Comparison of ENCODE assay signal across 1 cellular context in the genomic region with DNA sequence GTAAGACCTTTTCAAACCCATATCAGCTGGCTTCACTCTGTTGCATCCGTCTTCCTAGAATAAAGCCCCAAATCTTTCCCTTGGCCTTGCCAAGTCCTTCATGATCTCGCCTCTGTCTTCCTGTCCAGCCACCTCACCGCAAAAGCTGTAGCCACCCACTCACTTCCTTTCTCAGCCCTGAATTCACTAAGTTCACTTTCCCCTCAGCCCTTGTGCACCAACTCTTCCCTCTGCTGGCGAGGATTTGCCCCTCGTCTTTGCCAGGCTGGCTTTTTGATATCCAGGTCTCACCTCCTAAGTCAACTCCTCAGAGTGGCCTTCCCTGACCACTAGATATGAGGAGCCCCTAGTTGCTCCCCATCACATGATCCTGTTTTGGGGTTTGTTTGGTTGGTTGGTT.
TF ChIP-seq lines count a peak whose summit lies in the region.

No MANE protein-coding gene starts in this region.

TF ChIP-seq in GM12878, 131 proteins besides CTCF, POLR2A, EP300 and RAD21:
- TF ChIP-seq MEF2A (IDR thresholded peaks at IDR 0.05; ENCODE audit: insufficient read depth, low read depth, low read length) = no peak
- TF ChIP-seq NR2F1 (conservative IDR thresholded peaks at IDR 0.05) = 0 out of 2 replicates have a peak, but pooled peaks have one; percentile 18
- TF ChIP-seq GATAD2B (conservative IDR thresholded peaks at IDR 0.05; ENCODE audit: low read depth) = 0 out of 2 replicates have a peak, but pooled peaks have one; percentile 31
- TF ChIP-seq BMI1 (IDR thresholded peaks at IDR 0.05; ENCODE audit: borderline replicate concordance) = 0 out of 2 replicates have a peak, but pooled peaks have one; percentile 2
- TF ChIP-seq, protein P1, sequence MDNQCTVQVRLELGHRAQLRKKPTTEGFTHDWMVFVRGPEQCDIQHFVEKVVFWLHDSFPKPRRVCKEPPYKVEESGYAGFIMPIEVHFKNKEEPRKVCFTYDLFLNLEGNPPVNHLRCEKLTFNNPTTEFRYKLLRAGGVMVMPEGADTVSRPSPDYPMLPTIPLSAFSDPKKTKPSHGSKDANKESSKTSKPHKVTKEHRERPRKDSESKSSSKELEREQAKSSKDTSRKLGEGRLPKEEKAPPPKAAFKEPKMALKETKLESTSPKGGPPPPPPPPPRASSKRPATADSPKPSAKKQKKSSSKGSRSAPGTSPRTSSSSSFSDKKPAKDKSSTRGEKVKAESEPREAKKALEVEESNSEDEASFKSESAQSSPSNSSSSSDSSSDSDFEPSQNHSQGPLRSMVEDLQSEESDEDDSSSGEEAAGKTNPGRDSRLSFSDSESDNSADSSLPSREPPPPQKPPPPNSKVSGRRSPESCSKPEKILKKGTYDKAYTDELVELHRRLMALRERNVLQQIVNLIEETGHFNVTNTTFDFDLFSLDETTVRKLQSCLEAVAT (IDR thresholded peaks at IDR 0.05) = peak; percentile 59; the same call in 1 of the 2 replicates
- TF ChIP-seq RUNX3 (IDR thresholded peaks at IDR 0.05; ENCODE audit: low read length) = peak; percentile 95
- TF ChIP-seq BCL11A (IDR thresholded peaks at IDR 0.05; ENCODE audit: low read depth, low read length) = peak; percentile 45; the same call in 1 of the 2 replicates
- peak; percentile 45; the same call in 1 of the 2 replicates for TF ChIP-seq NBN (IDR thresholded peaks at IDR 0.05)
- 0 out of 2 replicates have a peak, but pooled peaks have one; percentile 29 for TF ChIP-seq IRF4 (IDR thresholded peaks at IDR 0.05; ENCODE audit: low read depth, low read length)
- TF ChIP-seq DPF2 (IDR thresholded peaks at IDR 0.05) = 0 out of 2 replicates have a peak, but pooled peaks have one; percentile 56
- peak; percentile 56; the same call in 1 of the 2 replicates for TF ChIP-seq SPI1 (IDR thresholded peaks at IDR 0.05; ENCODE audit: borderline replicate concordance, insufficient read depth, low read depth, low read length)
- peak; percentile 88 for TF ChIP-seq IKZF1 (conservative IDR thresholded peaks at IDR 0.05)
- TF ChIP-seq, protein P2, sequence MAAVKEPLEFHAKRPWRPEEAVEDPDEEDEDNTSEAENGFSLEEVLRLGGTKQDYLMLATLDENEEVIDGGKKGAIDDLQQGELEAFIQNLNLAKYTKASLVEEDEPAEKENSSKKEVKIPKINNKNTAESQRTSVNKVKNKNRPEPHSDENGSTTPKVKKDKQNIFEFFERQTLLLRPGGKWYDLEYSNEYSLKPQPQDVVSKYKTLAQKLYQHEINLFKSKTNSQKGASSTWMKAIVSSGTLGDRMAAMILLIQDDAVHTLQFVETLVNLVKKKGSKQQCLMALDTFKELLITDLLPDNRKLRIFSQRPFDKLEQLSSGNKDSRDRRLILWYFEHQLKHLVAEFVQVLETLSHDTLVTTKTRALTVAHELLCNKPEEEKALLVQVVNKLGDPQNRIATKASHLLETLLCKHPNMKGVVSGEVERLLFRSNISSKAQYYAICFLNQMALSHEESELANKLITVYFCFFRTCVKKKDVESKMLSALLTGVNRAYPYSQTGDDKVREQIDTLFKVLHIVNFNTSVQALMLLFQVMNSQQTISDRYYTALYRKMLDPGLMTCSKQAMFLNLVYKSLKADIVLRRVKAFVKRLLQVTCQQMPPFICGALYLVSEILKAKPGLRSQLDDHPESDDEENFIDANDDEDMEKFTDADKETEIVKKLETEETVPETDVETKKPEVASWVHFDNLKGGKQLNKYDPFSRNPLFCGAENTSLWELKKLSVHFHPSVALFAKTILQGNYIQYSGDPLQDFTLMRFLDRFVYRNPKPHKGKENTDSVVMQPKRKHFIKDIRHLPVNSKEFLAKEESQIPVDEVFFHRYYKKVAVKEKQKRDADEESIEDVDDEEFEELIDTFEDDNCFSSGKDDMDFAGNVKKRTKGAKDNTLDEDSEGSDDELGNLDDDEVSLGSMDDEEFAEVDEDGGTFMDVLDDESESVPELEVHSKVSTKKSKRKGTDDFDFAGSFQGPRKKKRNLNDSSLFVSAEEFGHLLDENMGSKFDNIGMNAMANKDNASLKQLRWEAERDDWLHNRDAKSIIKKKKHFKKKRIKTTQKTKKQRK (IDR thresholded peaks at IDR 0.05; ENCODE audit: low read depth, low read length) = no peak
- TF ChIP-seq SUZ12 (IDR thresholded peaks at IDR 0.05; ENCODE audit: unreplicated experiment) = no peak
- TF ChIP-seq, protein P3, sequence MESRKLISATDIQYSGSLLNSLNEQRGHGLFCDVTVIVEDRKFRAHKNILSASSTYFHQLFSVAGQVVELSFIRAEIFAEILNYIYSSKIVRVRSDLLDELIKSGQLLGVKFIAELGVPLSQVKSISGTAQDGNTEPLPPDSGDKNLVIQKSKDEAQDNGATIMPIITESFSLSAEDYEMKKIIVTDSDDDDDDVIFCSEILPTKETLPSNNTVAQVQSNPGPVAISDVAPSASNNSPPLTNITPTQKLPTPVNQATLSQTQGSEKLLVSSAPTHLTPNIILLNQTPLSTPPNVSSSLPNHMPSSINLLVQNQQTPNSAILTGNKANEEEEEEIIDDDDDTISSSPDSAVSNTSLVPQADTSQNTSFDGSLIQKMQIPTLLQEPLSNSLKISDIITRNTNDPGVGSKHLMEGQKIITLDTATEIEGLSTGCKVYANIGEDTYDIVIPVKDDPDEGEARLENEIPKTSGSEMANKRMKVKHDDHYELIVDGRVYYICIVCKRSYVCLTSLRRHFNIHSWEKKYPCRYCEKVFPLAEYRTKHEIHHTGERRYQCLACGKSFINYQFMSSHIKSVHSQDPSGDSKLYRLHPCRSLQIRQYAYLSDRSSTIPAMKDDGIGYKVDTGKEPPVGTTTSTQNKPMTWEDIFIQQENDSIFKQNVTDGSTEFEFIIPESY (IDR thresholded peaks at IDR 0.05) = no peak
- TF ChIP-seq YY1 (IDR thresholded peaks at IDR 0.05; ENCODE audit: low read depth, low read length) = 0 out of 2 replicates have a peak, but pooled peaks have one; percentile 38
- no peak for TF ChIP-seq SIX5 (IDR thresholded peaks at IDR 0.05; ENCODE audit: low read depth, low read length, severe bottlenecking)
- peak; percentile 67; the same call in 1 of the 2 replicates for TF ChIP-seq TCF12 (IDR thresholded peaks at IDR 0.05; ENCODE audit: low read depth, low read length)
- no peak; the same call in 1 of the 2 replicates for TF ChIP-seq ATF7 (IDR thresholded peaks at IDR 0.05; ENCODE audit: low read depth)
- no peak for TF ChIP-seq NR2C2 (IDR thresholded peaks at IDR 0.05; ENCODE audit: borderline replicate concordance, control insufficient read depth, insufficient read length, low read depth)
- peak; percentile 49; the same call in 1 of the 2 replicates for TF ChIP-seq PAX5 (IDR thresholded peaks at IDR 0.05; ENCODE audit: borderline replicate concordance, low read depth, low read length)
- TF ChIP-seq, protein P4, sequence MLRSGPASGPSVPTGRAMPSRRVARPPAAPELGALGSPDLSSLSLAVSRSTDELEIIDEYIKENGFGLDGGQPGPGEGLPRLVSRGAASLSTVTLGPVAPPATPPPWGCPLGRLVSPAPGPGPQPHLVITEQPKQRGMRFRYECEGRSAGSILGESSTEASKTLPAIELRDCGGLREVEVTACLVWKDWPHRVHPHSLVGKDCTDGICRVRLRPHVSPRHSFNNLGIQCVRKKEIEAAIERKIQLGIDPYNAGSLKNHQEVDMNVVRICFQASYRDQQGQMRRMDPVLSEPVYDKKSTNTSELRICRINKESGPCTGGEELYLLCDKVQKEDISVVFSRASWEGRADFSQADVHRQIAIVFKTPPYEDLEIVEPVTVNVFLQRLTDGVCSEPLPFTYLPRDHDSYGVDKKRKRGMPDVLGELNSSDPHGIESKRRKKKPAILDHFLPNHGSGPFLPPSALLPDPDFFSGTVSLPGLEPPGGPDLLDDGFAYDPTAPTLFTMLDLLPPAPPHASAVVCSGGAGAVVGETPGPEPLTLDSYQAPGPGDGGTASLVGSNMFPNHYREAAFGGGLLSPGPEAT (IDR thresholded peaks at IDR 0.05; ENCODE audit: low read depth) = peak; percentile 38; the same call in 1 of the 2 replicates
- TF ChIP-seq, protein P5, sequence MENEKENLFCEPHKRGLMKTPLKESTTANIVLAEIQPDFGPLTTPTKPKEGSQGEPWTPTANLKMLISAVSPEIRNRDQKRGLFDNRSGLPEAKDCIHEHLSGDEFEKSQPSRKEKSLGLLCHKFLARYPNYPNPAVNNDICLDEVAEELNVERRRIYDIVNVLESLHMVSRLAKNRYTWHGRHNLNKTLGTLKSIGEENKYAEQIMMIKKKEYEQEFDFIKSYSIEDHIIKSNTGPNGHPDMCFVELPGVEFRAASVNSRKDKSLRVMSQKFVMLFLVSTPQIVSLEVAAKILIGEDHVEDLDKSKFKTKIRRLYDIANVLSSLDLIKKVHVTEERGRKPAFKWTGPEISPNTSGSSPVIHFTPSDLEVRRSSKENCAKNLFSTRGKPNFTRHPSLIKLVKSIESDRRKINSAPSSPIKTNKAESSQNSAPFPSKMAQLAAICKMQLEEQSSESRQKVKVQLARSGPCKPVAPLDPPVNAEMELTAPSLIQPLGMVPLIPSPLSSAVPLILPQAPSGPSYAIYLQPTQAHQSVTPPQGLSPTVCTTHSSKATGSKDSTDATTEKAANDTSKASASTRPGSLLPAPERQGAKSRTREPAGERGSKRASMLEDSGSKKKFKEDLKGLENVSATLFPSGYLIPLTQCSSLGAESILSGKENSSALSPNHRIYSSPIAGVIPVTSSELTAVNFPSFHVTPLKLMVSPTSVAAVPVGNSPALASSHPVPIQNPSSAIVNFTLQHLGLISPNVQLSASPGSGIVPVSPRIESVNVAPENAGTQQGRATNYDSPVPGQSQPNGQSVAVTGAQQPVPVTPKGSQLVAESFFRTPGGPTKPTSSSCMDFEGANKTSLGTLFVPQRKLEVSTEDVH (IDR thresholded peaks at IDR 0.05; ENCODE audit: low read depth, partially characterized antibody) = no peak
- peak; percentile 47; the same call in 1 of the 2 replicates for TF ChIP-seq CBFB (IDR thresholded peaks at IDR 0.05; ENCODE audit: low read depth)
- TF ChIP-seq EGR1 (IDR thresholded peaks at IDR 0.05; ENCODE audit: borderline replicate concordance in 1 of 2, low read depth in 2 of 2, low read length in 2 of 2) = peak; percentile 17 to 89
- TF ChIP-seq EED (IDR thresholded peaks at IDR 0.05; ENCODE audit: low read depth) = peak; percentile 47
- TF ChIP-seq, protein P6, sequence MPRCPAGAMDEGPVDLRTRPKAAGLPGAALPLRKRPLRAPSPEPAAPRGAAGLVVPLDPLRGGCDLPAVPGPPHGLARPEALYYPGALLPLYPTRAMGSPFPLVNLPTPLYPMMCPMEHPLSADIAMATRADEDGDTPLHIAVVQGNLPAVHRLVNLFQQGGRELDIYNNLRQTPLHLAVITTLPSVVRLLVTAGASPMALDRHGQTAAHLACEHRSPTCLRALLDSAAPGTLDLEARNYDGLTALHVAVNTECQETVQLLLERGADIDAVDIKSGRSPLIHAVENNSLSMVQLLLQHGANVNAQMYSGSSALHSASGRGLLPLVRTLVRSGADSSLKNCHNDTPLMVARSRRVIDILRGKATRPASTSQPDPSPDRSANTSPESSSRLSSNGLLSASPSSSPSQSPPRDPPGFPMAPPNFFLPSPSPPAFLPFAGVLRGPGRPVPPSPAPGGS (IDR thresholded peaks at IDR 0.05; ENCODE audit: borderline replicate concordance, insufficient read depth, low read depth, low read length, poor library complexity, severe bottlenecking) = peak; percentile 55
- TF ChIP-seq POU2F2 (IDR thresholded peaks at IDR 0.05; ENCODE audit: borderline replicate concordance, low read depth, low read length) = peak; percentile 47; the same call in 1 of the 3 replicates
- peak; percentile 65 to 70; a peak in 3 of 4 replicates for TF ChIP-seq IKZF2 (IDR thresholded peaks at IDR 0.05)
- TF ChIP-seq TBL1XR1 (IDR thresholded peaks at IDR 0.05; ENCODE audit: low read depth, low read length) = 0 out of 2 replicates have a peak, but pooled peaks have one; percentile 39
- TF ChIP-seq ETV6 (conservative IDR thresholded peaks at IDR 0.05 in 1 of 2, IDR thresholded peaks at IDR 0.05 in 1 of 2; ENCODE audit: borderline replicate concordance in 1 of 2, low read depth in 1 of 2) = peak in 1 of 2 experiments; percentile 81; a peak in 2 of 4 replicates
- 0 out of 2 replicates have a peak, but pooled peaks have one; percentile 61 for TF ChIP-seq HDGF (IDR thresholded peaks at IDR 0.05)
- peak; percentile 48; the same call in 1 of the 2 replicates for TF ChIP-seq SMC3 (IDR thresholded peaks at IDR 0.05; ENCODE audit: borderline replicate concordance, low read length)
TF ChIP-seq in GM12878: peak in this region for 25.
